Comparison of ENCODE assay signal across 8 cellular contexts in the genomic region with DNA sequence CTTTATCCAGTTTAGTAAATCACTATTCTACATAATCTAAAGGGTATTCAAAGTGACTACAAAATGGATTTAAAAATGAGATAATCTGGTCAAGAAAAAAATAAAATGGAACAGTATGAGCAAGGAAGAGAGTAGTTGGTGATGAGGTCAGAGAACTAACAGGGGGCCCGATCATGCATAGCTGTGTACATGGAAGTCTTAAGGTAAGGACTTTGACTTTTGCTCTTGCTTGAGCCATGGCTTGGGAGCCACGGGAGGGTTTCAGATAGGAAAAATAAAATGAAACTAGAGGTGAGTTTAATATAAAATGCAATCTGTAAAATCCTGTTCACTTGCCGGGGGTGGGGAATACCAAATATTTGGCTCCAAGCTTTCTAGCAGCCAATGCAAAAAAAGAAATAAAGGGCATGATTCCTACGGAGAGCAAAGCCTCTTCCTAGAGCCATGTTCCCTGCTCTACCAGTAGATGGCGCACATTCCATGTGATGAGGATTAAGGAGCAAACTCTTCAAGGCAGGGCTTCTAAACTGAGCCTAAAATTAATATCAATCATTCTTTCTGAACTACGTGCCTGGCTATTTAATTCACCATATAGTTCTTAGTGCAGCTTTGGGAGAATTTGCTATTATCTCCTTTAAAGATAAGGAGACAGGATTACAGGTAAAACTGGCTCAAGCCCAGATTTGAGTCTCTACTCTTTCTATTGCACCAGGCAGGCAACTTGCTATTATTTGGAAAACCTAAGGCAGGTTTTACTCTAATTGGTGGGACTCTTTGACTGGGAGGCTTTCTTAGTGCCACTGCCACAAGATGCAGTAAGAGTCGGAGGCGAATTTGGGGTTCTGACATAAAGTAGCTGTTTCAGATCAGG.
DNase-seq lines count a peak whose midpoint lies in the region; ATAC-seq and TF ChIP-seq lines count a peak whose summit lies in the region.

No MANE protein-coding gene starts in this region.

- ATAC-seq in HG03354 (IDR thresholded peaks at IDR 0.05; ENCODE audit: poor library complexity, severe bottlenecking, unreplicated experiment): peak; percentile 86
- ATAC-seq in HG03442 (IDR thresholded peaks at IDR 0.05; ENCODE audit: unreplicated experiment): no peak

- in situ Hi-C loops in GM13977 (cut with MboI; ENCODE audit: low pct_unique_long_range_greater_than_20kb, low sequenced_read_pairs, unreplicated experiment): loop anchor here (25.0 kb wide), 1 partner anchor 172 kb away; no protein-coding TSS in a partner anchor

- H3K4me3 ChIP-seq in AG09309 (ENCODE audit: control insufficient read depth, low read depth, low read length): no peak overlapping the region
- no peak overlapping the region for H3K4me3 ChIP-seq in foreskin fibroblast (ENCODE audit: low read depth in 1 of 2, low read length in 2 of 2)

- DNase-seq in AG09309 (ENCODE audit: low read depth): peak; percentile 28
- DNase-seq in GM13977 (ENCODE audit: low spot score): peak; percentile 54
- DNase-seq in NOMO-1 treated with DMSO at 0.1 percent for 48 hours (lab: John Stamatoyannopoulos, UW; ENCODE audit: unreplicated experiment): peak; percentile 33
- peak; percentile 4 for DNase-seq in activated T-cell treated with anti-CD3 and anti-CD28 coated beads for 48 hours (ENCODE audit: low read depth)
- peak; percentile 24 to 75 for DNase-seq in foreskin fibroblast
- DNase-seq in pons (ENCODE audit: low spot score): peak; percentile 58

- TF ChIP-seq CTCF in AG09309 (IDR thresholded peaks at IDR 0.05; ENCODE audit: control insufficient read depth, insufficient read depth, low read depth, low read length, missing control alignments): peak; percentile 89
- TF ChIP-seq CTCF in GM13977 (IDR thresholded peaks at IDR 0.05; ENCODE audit: extremely low read depth, insufficient read depth, missing control alignments): peak; percentile 90
- TF ChIP-seq CTCF in foreskin fibroblast (IDR thresholded peaks at IDR 0.05; ENCODE audit: low read depth, low read length): peak; percentile 76

Comparison
In these comparisons a context has a peak if more than half of its experiments do, and no peak if none do; other contexts are left out.
1. DNase-seq: peak in every context shown above with its lines; median percentile 58 in pons; 54 in GM13977; 50 in foreskin fibroblast; 33 in NOMO-1 treated with DMSO at 0.1 percent for 48 hours; 28 in AG09309; 4 in activated T-cell treated with anti-CD3 and anti-CD28 coated beads for 48 hours.